In the genomic region with DNA sequence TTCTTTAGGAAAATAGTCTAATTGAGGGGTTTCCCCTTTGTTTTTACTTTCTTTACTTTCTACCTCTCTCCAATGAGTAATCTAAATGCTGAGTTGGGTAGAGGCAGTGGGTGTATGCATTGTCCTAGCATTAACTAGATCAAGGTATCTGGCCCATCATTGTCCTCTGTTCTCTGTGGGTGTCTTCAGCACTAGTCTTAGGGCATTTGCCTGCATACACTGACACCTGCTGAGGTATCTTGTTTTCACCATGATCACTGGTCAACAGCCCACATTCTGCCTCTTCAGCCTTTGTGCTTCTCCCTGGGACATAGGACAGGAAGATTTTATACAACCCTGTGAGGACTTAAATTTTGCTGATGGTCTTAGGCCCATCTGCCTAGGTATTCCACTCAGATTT, we compare ENCODE assay signal across 28 cellular contexts.
"Had no signal": no experiment of that assay in that cellular context is flagged by ENCODE, and none has a peak within 500 bp of the region (broad histone marks: within the 10 kb centered on the region; RNA-seq: fewer than 3 reads in every experiment).

No MANE protein-coding gene starts in this region.

- H3K4me2 ChIP-seq: PC-9 had no signal

- H3K9me3 Mint-ChIP-seq: activated B cell treated with CpG ODN at 0.5 μM for 24 hours; activated CD4-positive, alpha-beta memory T cell treated with anti-CD3 and anti-CD28 coated beads for 36 hours; activated CD4-positive, alpha-beta T cell treated with anti-CD3 and anti-CD28 coated beads, Interleukin-2, amount 10 ng/mL, durations not matched to agents 24 days and 14 days; activated naive CD8-positive, alpha-beta T cell treated with anti-CD3 and anti-CD28 coated beads for 36 hours had no signal

- H3K27ac Mint-ChIP-seq: activated B cell treated with CpG ODN at 0.5 μM for 24 hours; activated CD4-positive, alpha-beta memory T cell treated with anti-CD3 and anti-CD28 coated beads for 36 hours; activated CD4-positive, alpha-beta T cell treated with anti-CD3 and anti-CD28 coated beads, Interleukin-2, amount 10 ng/mL, durations not matched to agents 24 days and 14 days; activated naive CD4-positive, alpha-beta T cell treated with anti-CD3 and anti-CD28 coated beads, Interleukin-2, amount 10 ng/mL, durations not matched to agents 7 days and 5 days; activated naive CD8-positive, alpha-beta T cell treated with anti-CD3 and anti-CD28 coated beads for 36 hours; activated T-helper 17 cell treated with anti-CD3 and anti-CD28 coated beads, Interleukin-2, amount 50 U/mL, for 72 hours; T-helper 17 cell had no signal

- H3K27me3 Mint-ChIP-seq: activated B cell treated with CpG ODN at 0.5 μM for 24 hours; activated CD4-positive, alpha-beta memory T cell treated with anti-CD3 and anti-CD28 coated beads for 36 hours; activated CD4-positive, alpha-beta T cell treated with anti-CD3 and anti-CD28 coated beads, Interleukin-2, amount 10 ng/mL, durations not matched to agents 24 days and 14 days; activated naive CD4-positive, alpha-beta T cell treated with anti-CD3 and anti-CD28 coated beads, Interleukin-2, amount 10 ng/mL, durations not matched to agents 7 days and 5 days; activated naive CD8-positive, alpha-beta T cell treated with anti-CD3 and anti-CD28 coated beads for 36 hours; activated T-helper 17 cell treated with anti-CD3 and anti-CD28 coated beads, Interleukin-2, amount 50 U/mL, for 72 hours; T-helper 17 cell had no signal

- DNase-seq: activated B cell treated with CpG ODN at 0.5 μM for 24 hours; activated CD4-positive, alpha-beta memory T cell treated with anti-CD3 and anti-CD28 coated beads for 36 hours; activated CD4-positive, alpha-beta T cell treated with anti-CD3 and anti-CD28 coated beads for 1 hour; activated CD4-positive, alpha-beta T cell treated with anti-CD3 and anti-CD28 coated beads, Interleukin-2, amount 10 ng/mL, durations not matched to agents 24 days and 14 days; activated CD8-positive, alpha-beta memory T cell treated with anti-CD3 and anti-CD28 coated beads for 24 hours; activated gamma-delta T cell; activated naive CD4-positive, alpha-beta T cell treated with anti-CD3 and anti-CD28 coated beads, Interleukin-2, amount 10 ng/mL, durations not matched to agents 7 days and 5 days; activated naive CD8-positive, alpha-beta T cell treated with anti-CD3 and anti-CD28 coated beads for 36 hours; activated T-cell treated with anti-CD3 and anti-CD28 coated beads for 4 hours; activated T-cell treated with anti-CD3 and anti-CD28 coated beads, Interleukin-2, amount 50 U/mL, for 48 hours; brain microvascular endothelial cell; MG63; MV-4-11; NCI-H1092 treated with DMSO at 0.1 percent for 48 hours; NCI-H1436; NCI-H1694 treated with DMSO at 0.1 percent for 48 hours; NCI-H2029 treated with DMSO at 0.1 percent for 48 hours; NCI-H345; NCI-H510A; NCI-H526 treated with DMSO at 0.1 percent for 48 hours; NCI-H82; NK-92 treated with Interleukin-12 subunit alpha and Interleukin-12 subunit beta, amount 100 ng/mL, for 24 hours; PC-9; SHP77 treated with DMSO at 0.1 percent for 48 hours; T-helper 17 cell; T-helper 9 cell had no signal

- H3K36me3 Mint-ChIP-seq: activated CD4-positive, alpha-beta memory T cell treated with anti-CD3 and anti-CD28 coated beads for 36 hours; activated naive CD4-positive, alpha-beta T cell treated with anti-CD3 and anti-CD28 coated beads, Interleukin-2, amount 10 ng/mL, durations not matched to agents 7 days and 5 days; activated naive CD8-positive, alpha-beta T cell treated with anti-CD3 and anti-CD28 coated beads for 36 hours had no signal

- H3K27ac ChIP-seq: brain microvascular endothelial cell, cardiac muscle cell, PC-9 had no signal

- H3K4me3 Mint-ChIP-seq: activated B cell treated with CpG ODN at 0.5 μM for 24 hours; activated CD4-positive, alpha-beta memory T cell treated with anti-CD3 and anti-CD28 coated beads for 36 hours; activated CD4-positive, alpha-beta T cell treated with anti-CD3 and anti-CD28 coated beads, Interleukin-2, amount 10 ng/mL, durations not matched to agents 24 days and 14 days; activated naive CD4-positive, alpha-beta T cell treated with anti-CD3 and anti-CD28 coated beads, Interleukin-2, amount 10 ng/mL, durations not matched to agents 7 days and 5 days; activated naive CD8-positive, alpha-beta T cell treated with anti-CD3 and anti-CD28 coated beads for 36 hours; activated T-helper 17 cell treated with anti-CD3 and anti-CD28 coated beads, Interleukin-2, amount 50 U/mL, for 72 hours; T-helper 17 cell had no signal

- H3K9me3 ChIP-seq: MG63 had no signal

- H3K4me1 Mint-ChIP-seq: activated B cell treated with CpG ODN at 0.5 μM for 24 hours; activated CD4-positive, alpha-beta T cell treated with anti-CD3 and anti-CD28 coated beads, Interleukin-2, amount 10 ng/mL, durations not matched to agents 24 days and 14 days; activated naive CD4-positive, alpha-beta T cell treated with anti-CD3 and anti-CD28 coated beads, Interleukin-2, amount 10 ng/mL, durations not matched to agents 7 days and 5 days; activated naive CD8-positive, alpha-beta T cell treated with anti-CD3 and anti-CD28 coated beads for 36 hours; activated T-helper 17 cell treated with anti-CD3 and anti-CD28 coated beads, Interleukin-2, amount 50 U/mL, for 72 hours; T-helper 17 cell had no signal

- ATAC-seq: activated T-helper 17 cell treated with anti-CD3 and anti-CD28 coated beads, Interleukin-2, amount 50 U/mL, for 72 hours; T-helper 17 cell had no signal

- H3K4me3 ChIP-seq: cardiac muscle cell, MG63, PC-9 had no signal

- H3K27me3 ChIP-seq: brain microvascular endothelial cell, cardiac muscle cell, MG63 had no signal

- H2AFZ ChIP-seq: PC-9 had no signal

- H3K36me3 ChIP-seq: brain microvascular endothelial cell, cardiac muscle cell, MG63 had no signal
